10 cellular contexts compared by ENCODE assay signal in the genomic region with DNA sequence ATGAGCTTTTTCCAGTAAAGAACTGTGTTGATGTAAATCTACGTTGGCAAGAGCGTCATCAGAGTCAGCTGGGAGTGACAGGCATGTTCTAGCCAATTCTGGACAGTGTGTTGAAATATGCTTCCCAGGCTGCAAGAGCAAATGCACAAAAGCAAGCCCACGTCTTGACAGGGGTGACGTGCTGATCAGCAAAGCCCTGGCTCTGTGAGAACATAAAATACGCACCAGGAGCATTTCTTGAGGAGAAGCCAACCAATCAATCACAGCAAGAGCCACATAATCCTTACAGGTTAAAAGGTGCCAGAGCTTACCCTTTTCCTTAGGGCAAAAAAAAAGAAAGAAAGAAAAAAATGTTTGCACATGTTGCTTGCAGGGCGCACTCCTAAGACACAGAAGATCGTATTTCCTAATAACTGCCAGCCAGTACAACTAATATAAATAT.
A peak's percentile ranks its signal among the peaks of the same experiment; 100 is the strongest.
DNase-seq lines count a peak whose midpoint lies in the region; ATAC-seq and TF ChIP-seq lines count a peak whose summit lies in the region.
"Had no signal": no experiment of that assay in that cellular context is flagged by ENCODE, and none has a peak within 500 bp of the region (broad histone marks: within the 10 kb centered on the region; RNA-seq: fewer than 3 reads in every experiment).

No MANE protein-coding gene starts in this region.

- no peaks in the 10 kb centered on the region for H3K27me3 ChIP-seq in breast epithelium
- H3K27me3 ChIP-seq in uterus = no peaks in the 10 kb centered on the region

- H3K4me1 Mint-ChIP-seq in MCF 10A (ENCODE audit: insufficient read depth, unreplicated experiment) (peaks cover 58% of the 10 kb centered on the region), immature natural killer cell (no peaks in the 10 kb centered on the region)
- H3K4me1 Mint-ChIP-seq: central memory CD8-positive, alpha-beta T cell; neural crest cell had no signal

- POLR2A ChIA-PET in MCF 10A (lab: Yijun Ruan, JAX) = interaction anchor here (0.6 to 4.3 kb wide), 27 partner anchors 8 to 1331 kb away, joined by 3 to 223 read pairs (median 5); no protein-coding TSS in a partner anchor

- no peak for TF ChIP-seq CTCF in MCF 10A (IDR thresholded peaks at IDR 0.05; ENCODE audit: unreplicated experiment)
- TF ChIP-seq CTCF in breast epithelium (IDR thresholded peaks at IDR 0.05) = no peak
- TF ChIP-seq CTCF in choroid plexus epithelial cell (conservative IDR thresholded peaks at IDR 0.05; ENCODE audit: low read depth, low read length) = no peak
- no peak for TF ChIP-seq CTCF in mucosa of descending colon (IDR thresholded peaks at IDR 0.05)
- no peak for TF ChIP-seq CTCF in uterus (IDR thresholded peaks at IDR 0.05)

- no TSS peak for BruUV-seq in MCF 10A (replicated peaks; lab: Mats Ljungman, UMichigan)

- intact Hi-C loops in MCF 10A (cut with micrococcal nuclease) = loop anchor here (1.0 to 10.0 kb wide), 5 partner anchors 15 to 551 kb away; no protein-coding TSS in a partner anchor
- intact Hi-C loops in breast epithelium (cut with DNase I; ENCODE audit: low total_unique reads) = no loop called here
- intact Hi-C loops in mucosa of descending colon (cut with DNase I, micrococcal nuclease) = no loop called here
- intact Hi-C loops in uterus (cut with DNase I; ENCODE audit: low total_unique reads) = no loop called here

- no peaks in the 10 kb centered on the region for H3K27me3 Mint-ChIP-seq in MCF 10A (ENCODE audit: insufficient read depth, unreplicated experiment)
- H3K27me3 Mint-ChIP-seq in immature natural killer cell (ENCODE audit: low read depth in 3 of 3) = peaks cover 0 to 5% (median 1%) of the 10 kb centered on the region in 3 donors
- H3K27me3 Mint-ChIP-seq: central memory CD8-positive, alpha-beta T cell had no signal

- DNase-seq in MCF 10A (ENCODE audit: unreplicated experiment) (peak; percentile 99), breast epithelium (ENCODE audit: low spot score in 2 of 2) (no peak), choroid plexus epithelial cell (ENCODE audit: low read depth) (peak; percentile 100), mucosa of descending colon (no peak), uterus (peak; percentile 32 to 36), erythroblast (lab: John Stamatoyannopoulos, UW) (no peak), immature natural killer cell (no peak)

- H3K9me3 Mint-ChIP-seq in MCF 10A (ENCODE audit: unreplicated experiment) (peaks cover 7% of the 10 kb centered on the region), immature natural killer cell (peaks cover 0 to 1% (median 0%) of the 10 kb centered on the region in 6 donors)
- H3K9me3 Mint-ChIP-seq: central memory CD8-positive, alpha-beta T cell; neural crest cell had no signal

- H3K36me3 Mint-ChIP-seq in MCF 10A (ENCODE audit: insufficient read depth, unreplicated experiment) (peaks cover 18% of the 10 kb centered on the region), immature natural killer cell (no peaks in the 10 kb centered on the region)

- no peak for TF ChIP-seq POLR2A in breast epithelium (IDR thresholded peaks at IDR 0.05)
- no peak for TF ChIP-seq POLR2A in uterus (IDR thresholded peaks at IDR 0.05)
- TF ChIP-seq POLR2A in erythroblast (IDR thresholded peaks at IDR 0.05; ENCODE audit: low read length) = no peak

- ATAC-seq in mucosa of descending colon (peak; percentile 52), GM18517 (IDR thresholded peaks at IDR 0.05; ENCODE audit: unreplicated experiment) (no peak)

- peak overlapping the region; percentile 99 for H3K27ac Mint-ChIP-seq in MCF 10A (ENCODE audit: low read depth, unreplicated experiment)
- no peak overlapping the region for H3K27ac Mint-ChIP-seq in immature natural killer cell

- H3K4me3 ChIP-seq in breast epithelium (no peak overlapping the region), choroid plexus epithelial cell (ENCODE audit: low read depth, low read length) (peak overlapping the region; percentile 24), mucosa of descending colon (no peak overlapping the region), uterus (no peak overlapping the region)

- H3K36me3 ChIP-seq in breast epithelium = no peaks in the 10 kb centered on the region
- no peaks in the 10 kb centered on the region for H3K36me3 ChIP-seq in mucosa of descending colon (ENCODE audit: low read depth)
- H3K36me3 ChIP-seq in uterus = no peaks in the 10 kb centered on the region

- CTCF ChIA-PET in MCF 10A (lab: Yijun Ruan, JAX) = interaction anchor here (0.6 to 2.0 kb wide), 10 partner anchors 11 to 366 kb away, joined by 3 to 17 read pairs (median 5); no protein-coding TSS in a partner anchor

- H3K4me1 ChIP-seq in breast epithelium = no peaks in the 10 kb centered on the region
- no peaks in the 10 kb centered on the region for H3K4me1 ChIP-seq in mucosa of descending colon (ENCODE audit: low read depth)
- H3K4me1 ChIP-seq in uterus = no peaks in the 10 kb centered on the region

- H3K27ac ChIP-seq in breast epithelium (no peak overlapping the region), uterus (no peak overlapping the region)

- H3K4me3 Mint-ChIP-seq in MCF 10A (ENCODE audit: unreplicated experiment) (peak overlapping the region; percentile 63), immature natural killer cell (no peak overlapping the region)
- H3K4me3 Mint-ChIP-seq: central memory CD8-positive, alpha-beta T cell; neural crest cell had no signal

- H3K9me3 ChIP-seq in breast epithelium (no peaks in the 10 kb centered on the region), mucosa of descending colon (no peaks in the 10 kb centered on the region), uterus (no peaks in the 10 kb centered on the region)

Comparison
In these comparisons a context has a peak if more than half of its experiments do, and no peak if none do; other contexts are left out.
1. DNase-seq: peak in MCF 10A (single experiment), choroid plexus epithelial cell (single experiment) and uterus (2 of 2); none in breast epithelium (0 of 2), mucosa of descending colon (0 of 3), erythroblast (0 of 2) and immature natural killer cell (0 of 3).